ENCODE assay signal across 14 cellular contexts in the genomic region with DNA sequence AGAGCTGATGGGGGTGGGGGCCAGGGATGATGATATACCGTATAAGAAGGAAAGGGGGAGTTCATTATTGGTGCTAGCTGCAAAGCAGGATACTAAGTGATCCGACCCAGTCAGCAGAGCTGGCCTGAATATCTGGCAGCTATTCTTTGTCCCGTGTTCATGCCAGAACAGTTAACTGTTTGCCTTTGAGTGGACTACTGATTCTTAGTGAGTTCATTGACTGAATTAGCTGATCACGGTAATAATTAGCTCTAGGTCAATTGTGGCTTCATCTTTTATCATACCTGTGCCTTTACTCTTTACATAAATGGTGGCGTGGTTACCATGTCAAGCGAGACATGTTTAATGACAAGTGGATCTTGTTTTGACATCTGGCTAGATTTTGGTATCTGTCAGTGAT. TPM values are rescaled to one million over a fixed set of nuclear protein-coding genes. Genes with fewer than 3 reads are reported as not detected.
A peak's percentile ranks its signal among the peaks of the same experiment; 100 is the strongest.
DNase-seq lines count a peak whose midpoint lies in the region; ATAC-seq and TF ChIP-seq lines count a peak whose summit lies in the region.
"Had no signal": no experiment of that assay in that cellular context is flagged by ENCODE, and none has a peak within 500 bp of the region (broad histone marks: within the 10 kb centered on the region; RNA-seq: fewer than 3 reads in every experiment).

No MANE protein-coding gene starts in this region.

- H3K79me2 ChIP-seq in hepatocyte = peaks cover 93% of the 10 kb centered on the region
- peaks cover 95% of the 10 kb centered on the region for H3K79me2 ChIP-seq in smooth muscle cell (ENCODE audit: low read depth)

- H3K4me1 Mint-ChIP-seq in activated T-cell treated with anti-CD3 and anti-CD28 coated beads, Interleukin-2, amount 50 U/mL, for 4 hours (ENCODE audit: low read depth) = peaks cover 74% of the 10 kb centered on the region
- peaks cover 77% of the 10 kb centered on the region for H3K4me1 Mint-ChIP-seq in activated CD4-positive, alpha-beta memory T cell treated with anti-CD3 and anti-CD28 coated beads, Interleukin-2, amount 10 ng/mL, durations not matched to agents 7 days and 5 days
- H3K4me1 Mint-ChIP-seq in mesothelial cell of epicardium = peaks cover 27% of the 10 kb centered on the region

- peak overlapping the region; percentile 31 for H3K4me3 Mint-ChIP-seq in activated T-cell treated with anti-CD3 and anti-CD28 coated beads, Interleukin-2, amount 50 U/mL, for 4 hours
- H3K4me3 Mint-ChIP-seq in activated CD4-positive, alpha-beta memory T cell treated with anti-CD3 and anti-CD28 coated beads, Interleukin-2, amount 10 ng/mL, durations not matched to agents 7 days and 5 days = peak overlapping the region; percentile 36
- H3K4me3 Mint-ChIP-seq in mesothelial cell of epicardium = no peak overlapping the region

- POLR2A ChIA-PET in activated CD4-positive, alpha-beta memory T cell treated with anti-CD3 and anti-CD28 coated beads, Interleukin-2, amount 10 ng/mL, durations not matched to agents 7 days and 5 days (lab: Charles Lee) = interaction anchor here (1.0 to 8.9 kb wide), 4 partner anchors 9 to 44 kb away, joined by 3 to 86 read pairs (median 4); no protein-coding TSS in a partner anchor

- H3K9me3 ChIP-seq in hepatocyte (ENCODE audit: low read depth) (no peaks in the 10 kb centered on the region), smooth muscle cell (replicated peaks; ENCODE audit: low read depth) (no peaks in the 10 kb centered on the region), esophagus squamous epithelium (no peaks in the 10 kb centered on the region)

- peak overlapping the region; percentile 30 for H3K4me2 ChIP-seq in hepatocyte
- H3K4me2 ChIP-seq in smooth muscle cell = no peak overlapping the region

- no peaks in the 10 kb centered on the region for H3K9me3 Mint-ChIP-seq in activated T-cell treated with anti-CD3 and anti-CD28 coated beads, Interleukin-2, amount 50 U/mL, for 4 hours
- H3K9me3 Mint-ChIP-seq in activated CD4-positive, alpha-beta memory T cell treated with anti-CD3 and anti-CD28 coated beads, Interleukin-2, amount 10 ng/mL, durations not matched to agents 7 days and 5 days = no peaks in the 10 kb centered on the region
- H3K9me3 Mint-ChIP-seq in mesothelial cell of epicardium = no peaks in the 10 kb centered on the region

- no peak for TF ChIP-seq POLR2A in esophagus squamous epithelium (IDR thresholded peaks at IDR 0.05)

- H3F3A ChIP-seq in smooth muscle cell (ENCODE audit: low read depth) = peaks cover 25% of the 10 kb centered on the region

- H3K27me3 ChIP-seq in hepatocyte = no peaks in the 10 kb centered on the region
- no peaks in the 10 kb centered on the region for H3K27me3 ChIP-seq in smooth muscle cell (ENCODE audit: low read depth)
- no peaks in the 10 kb centered on the region for H3K27me3 ChIP-seq in esophagus squamous epithelium

- H3K4me1 ChIP-seq in hepatocyte (ENCODE audit: insufficient read depth) (peaks cover 19% of the 10 kb centered on the region), smooth muscle cell (ENCODE audit: low read depth) (peaks cover 32% of the 10 kb centered on the region), esophagus squamous epithelium (peaks cover 0 to 65% (median 20%) of the 10 kb centered on the region in 3 donors)

- intact Hi-C loops in esophagus squamous epithelium (cut with DNase I) = no loop called here

- H4K20me1 ChIP-seq in hepatocyte (ENCODE audit: insufficient read depth, poor library complexity, severe bottlenecking) (peaks cover 53% of the 10 kb centered on the region), smooth muscle cell (ENCODE audit: low read depth) (peaks cover 94% of the 10 kb centered on the region)

- H3K4me3 ChIP-seq in hepatocyte (no peak overlapping the region), smooth muscle cell (no peak overlapping the region), esophagus squamous epithelium (no peak overlapping the region)

- H3K27ac ChIP-seq in hepatocyte = no peak overlapping the region
- no peak overlapping the region for H3K27ac ChIP-seq in smooth muscle cell (ENCODE audit: low read depth)
- no peak overlapping the region for H3K27ac ChIP-seq in esophagus squamous epithelium

- H2AFZ ChIP-seq in hepatocyte (no peak overlapping the region), smooth muscle cell (ENCODE audit: low read depth) (no peak overlapping the region)

- H3K27ac Mint-ChIP-seq in activated CD4-positive, alpha-beta memory T cell treated with anti-CD3 and anti-CD28 coated beads, Interleukin-2, amount 10 ng/mL, durations not matched to agents 7 days and 5 days = peak overlapping the region; percentile 45
- H3K27ac Mint-ChIP-seq in mesothelial cell of epicardium = no peak overlapping the region

- TF ChIP-seq CTCF in hepatocyte (IDR thresholded peaks at IDR 0.05; ENCODE audit: poor library complexity) (no peak), smooth muscle cell (IDR thresholded peaks at IDR 0.05; ENCODE audit: borderline replicate concordance, insufficient read depth, poor library complexity, severe bottlenecking) (no peak), esophagus squamous epithelium (IDR thresholded peaks at IDR 0.05) (no peak), mesothelial cell of epicardium (IDR thresholded peaks at IDR 0.05; ENCODE audit: unreplicated experiment) (no peak)

- no peaks in the 10 kb centered on the region for H3K9me2 ChIP-seq in hepatocyte (replicated peaks; ENCODE audit: insufficient read depth)

- H3K36me3 ChIP-seq in hepatocyte (replicated peaks; ENCODE audit: insufficient read depth, low read depth) (peaks cover 10% of the 10 kb centered on the region), smooth muscle cell (ENCODE audit: low read depth) (peaks cover 29% of the 10 kb centered on the region), esophagus squamous epithelium (peaks cover 40 to 85% (median 72%) of the 10 kb centered on the region in 3 donors)

- WGBS in hepatocyte (ENCODE audit: low lambda C conversion rate, missing lambda C conversion rate) = 64% methylated on average over 6 of the region's 6 CpGs
- 90% methylated on average over 6 of the region's 6 CpGs for WGBS in smooth muscle cell (ENCODE audit: low lambda C conversion rate)
- WGBS in esophagus squamous epithelium, 2 donors = 40 to 49% methylated on average over 4 to 6 of the region's 6 CpGs

- H3K36me3 Mint-ChIP-seq in activated T-cell treated with anti-CD3 and anti-CD28 coated beads, Interleukin-2, amount 50 U/mL, for 4 hours (ENCODE audit: insufficient read depth) = peaks cover 67% of the 10 kb centered on the region
- peaks cover 82% of the 10 kb centered on the region for H3K36me3 Mint-ChIP-seq in activated CD4-positive, alpha-beta memory T cell treated with anti-CD3 and anti-CD28 coated beads, Interleukin-2, amount 10 ng/mL, durations not matched to agents 7 days and 5 days (ENCODE audit: low read depth)
- peaks cover 35% of the 10 kb centered on the region for H3K36me3 Mint-ChIP-seq in mesothelial cell of epicardium

- no peak for DNase-seq in activated T-cell treated with anti-CD3 and anti-CD28 coated beads, Interleukin-2, amount 50 U/mL, for 4 hours
- DNase-seq in activated T-cell treated with anti-CD3 and anti-CD28 coated beads for 4 hours = no peak
- DNase-seq in activated CD4-positive, alpha-beta memory T cell treated with anti-CD3 and anti-CD28 coated beads, Interleukin-2, amount 10 ng/mL, durations not matched to agents 7 days and 5 days = no peak
- no peak for DNase-seq in hepatocyte (ENCODE audit: low spot score)
- no peak for DNase-seq in smooth muscle cell (lab: John Stamatoyannopoulos, UW; ENCODE audit: unreplicated experiment)
- no peak for DNase-seq in esophagus squamous epithelium (lab: John Stamatoyannopoulos, UW)
- no peak for DNase-seq in mesothelial cell of epicardium (ENCODE audit: low spot score in 2 of 2, unreplicated experiment in 2 of 2)
- DNase-seq: activated CD8-positive, alpha-beta memory T cell treated with anti-CD3 and anti-CD28 coated beads, Interleukin-2, amount 50 U/mL, for 4 hours; DMS79; mesendoderm; NCI-H1092 treated with DMSO at 0.1 percent for 48 hours; NCI-H510A; stimulated activated CD4-positive, alpha-beta T cell treated with anti-CD3 and anti-CD28 coated beads, Interleukin-1b, Interleukin-23, amount 100 ng/mL, for 48 hours had no signal

- no peaks in the 10 kb centered on the region for H3K27me3 Mint-ChIP-seq in activated T-cell treated with anti-CD3 and anti-CD28 coated beads, Interleukin-2, amount 50 U/mL, for 4 hours (ENCODE audit: low read depth)
- no peaks in the 10 kb centered on the region for H3K27me3 Mint-ChIP-seq in activated CD4-positive, alpha-beta memory T cell treated with anti-CD3 and anti-CD28 coated beads, Interleukin-2, amount 10 ng/mL, durations not matched to agents 7 days and 5 days
- no peaks in the 10 kb centered on the region for H3K27me3 Mint-ChIP-seq in mesothelial cell of epicardium (ENCODE audit: low read depth)

- no peak for ATAC-seq in activated T-cell treated with anti-CD3 and anti-CD28 coated beads, Interleukin-2, amount 50 U/mL, for 4 hours
- ATAC-seq in GM19035 (IDR thresholded peaks at IDR 0.05; ENCODE audit: unreplicated experiment) = no peak

- CTCF ChIA-PET in activated CD4-positive, alpha-beta memory T cell treated with anti-CD3 and anti-CD28 coated beads, Interleukin-2, amount 10 ng/mL, durations not matched to agents 7 days and 5 days (lab: Charles Lee) = interaction anchor here (7.3 kb wide), 1 partner anchor 9 kb away, joined by 59 read pairs; no protein-coding TSS in a partner anchor

- peak overlapping the region; percentile 3 for H3K9ac ChIP-seq in smooth muscle cell (ENCODE audit: low read depth)

RNA-seq across cellular contexts. Expression of a gene that starts 5.3 kb away (rescaled TPM):
- total RNA-seq in activated T-cell treated with anti-CD3 and anti-CD28 coated beads, Interleukin-2, amount 50 U/mL, for 4 hours = 100 to 1,000 TPM; 916 to 992 (median 944) TPM
- 100 to 1,000 TPM; 329 to 334 TPM for total RNA-seq in activated CD4-positive, alpha-beta memory T cell treated with anti-CD3 and anti-CD28 coated beads, Interleukin-2, amount 10 ng/mL, durations not matched to agents 7 days and 5 days
- 174 and 194 TPM in 2 replicates for total RNA-seq in hepatocyte
- 56.8 and 59.5 TPM in 2 replicates for polyA plus RNA-seq in hepatocyte
- 242 and 245 TPM in 2 replicates for total RNA-seq in smooth muscle cell
- 78.8 and 83.0 TPM in 2 replicates for polyA plus RNA-seq in smooth muscle cell
- total RNA-seq in esophagus squamous epithelium = 100 to 1,000 TPM; 148 to 233 (median 186) TPM
- total RNA-seq in mesothelial cell of epicardium = 284 to 314 TPM (median 302 TPM) in 3 replicates

RNA-seq across cellular contexts. Expression of a gene that starts 39.0 kb away (rescaled TPM):
- total RNA-seq in activated T-cell treated with anti-CD3 and anti-CD28 coated beads, Interleukin-2, amount 50 U/mL, for 4 hours = 10 to 100 TPM; 24.4 to 34.7 (median 24.6) TPM
- total RNA-seq in activated CD4-positive, alpha-beta memory T cell treated with anti-CD3 and anti-CD28 coated beads, Interleukin-2, amount 10 ng/mL, durations not matched to agents 7 days and 5 days = 1 to 10 TPM; 7.0 TPM
- total RNA-seq in hepatocyte = 15.5 and 17.8 TPM in 2 replicates
- polyA plus RNA-seq in hepatocyte = 5.6 and 7.5 TPM in 2 replicates
- 5.8 and 17.5 TPM in 2 replicates for total RNA-seq in smooth muscle cell
- 7.7 and 8.3 TPM in 2 replicates for polyA plus RNA-seq in smooth muscle cell
- 10 to 100 TPM in 2 of 4 donors, 1 to 10 TPM in 2; 3.1 to 12.7 (median 7.9) TPM for total RNA-seq in esophagus squamous epithelium
- total RNA-seq in mesothelial cell of epicardium = 49.8 to 53.9 TPM (median 52.7 TPM) in 3 replicates
